11 cellular contexts compared by ENCODE assay signal in genomic region chr17:69763503-69763902, GRCh38.
DNase-seq lines count a peak whose midpoint lies in the region; ATAC-seq and TF ChIP-seq lines count a peak whose summit lies in the region.
"Had no signal": no experiment of that assay in that cellular context is flagged by ENCODE, and none has a peak within 500 bp of the region (broad histone marks: within the 10 kb centered on the region; RNA-seq: fewer than 3 reads in every experiment).

No MANE protein-coding gene starts in this region.

- POLR2A ChIA-PET in HEK293 (lab: Yijun Ruan, JAX), result no interaction called here

- TF ChIP-seq CTCF in HEK293 (tag by site-specific recombination; IDR thresholded peaks at IDR 0.05) (no peak), fibroblast of mammary gland (conservative IDR thresholded peaks at IDR 0.05; ENCODE audit: control insufficient read depth, insufficient read depth, low read depth, low read length) (no peak)

- H3K4me3 ChIP-seq in HEK293 (ENCODE audit: low read depth, low read length), result no peak overlapping the region
- H3K4me3 ChIP-seq in SJSA1, result no peak overlapping the region
- no peak overlapping the region for H3K4me3 ChIP-seq in fibroblast of mammary gland (ENCODE audit: control insufficient read depth, low read depth, low read length)
- no peak overlapping the region for H3K4me3 ChIP-seq in skeletal muscle cell (ENCODE audit: low read depth, low read length)
- H3K4me3 ChIP-seq: thyroid gland had no signal

- H3K27ac ChIP-seq in HEK293 (ENCODE audit: extremely low read depth, low read depth, low read length) (no peak overlapping the region), SJSA1 (peak overlapping the region; percentile 97)

- CTCF ChIA-PET in HEK293 (lab: Yijun Ruan, JAX), result no interaction called here

- DNase-seq in SJSA1 (ENCODE audit: low read depth in 1 of 2, low spot score in 2 of 2), result peak in 1 of 2 experiments; percentile 69
- peak; percentile 57 for DNase-seq in fibroblast of mammary gland (ENCODE audit: low read depth)
- peak; percentile 41 for DNase-seq in skeletal muscle cell (ENCODE audit: low read depth)
- no peak for DNase-seq in anterior cingulate cortex (lab: John Stamatoyannopoulos, UW)
- DNase-seq: activated B cell treated with CpG ODN at 0.5 μM for 24 hours, head of caudate nucleus, thyroid gland had no signal

- no peaks in the 10 kb centered on the region for H3K4me1 ChIP-seq in HEK293 (ENCODE audit: control insufficient read depth, insufficient read depth, low read length)
- peaks cover 42% of the 10 kb centered on the region for H3K4me1 ChIP-seq in SJSA1 (replicated peaks)

- no peak for ATAC-seq in GM19395 (IDR thresholded peaks at IDR 0.05; ENCODE audit: unreplicated experiment)
- ATAC-seq in GM21786 (IDR thresholded peaks at IDR 0.05; ENCODE audit: unreplicated experiment), result no peak
- ATAC-seq: activated naive CD4-positive, alpha-beta T cell treated with anti-CD3 and anti-CD28 coated beads, Interleukin-2, amount 50 U/mL, for 72 hours had no signal

- no peaks in the 10 kb centered on the region for H3K9me3 ChIP-seq in HEK293 (ENCODE audit: control insufficient read depth, insufficient read depth, low read depth, low read length)
- H3K9me3 ChIP-seq in SJSA1 (replicated peaks), result no peaks in the 10 kb centered on the region
- H3K9me3 ChIP-seq: thyroid gland had no signal

- H3K36me3 ChIP-seq in HEK293 (ENCODE audit: control insufficient read depth in 2 of 2, insufficient read depth in 1 of 2, low read length in 2 of 2), result no peaks in the 10 kb centered on the region
- H3K36me3 ChIP-seq in SJSA1, result no peaks in the 10 kb centered on the region; the same call in 1 of the 2 replicates
- H3K36me3 ChIP-seq: thyroid gland had no signal

- H3K27me3 ChIP-seq in SJSA1 (replicated peaks), result no peaks in the 10 kb centered on the region
- H3K27me3 ChIP-seq: thyroid gland had no signal

TF ChIP-seq in HEK293, 187 proteins besides CTCF, POLR2A, EP300 and RAD21:
- TF ChIP-seq REST (tag by site-specific recombination; IDR thresholded peaks at IDR 0.05) (peak; percentile 88), HOXC10 (CRISPR knock-in tag; IDR thresholded peaks at IDR 0.05) (no peak)

Comparison
In these comparisons a context has a peak if more than half of its experiments do, and no peak if none do; other contexts are left out.
1. DNase-seq: peak in fibroblast of mammary gland (single experiment) and skeletal muscle cell (single experiment); none in anterior cingulate cortex (0 of 58).